Comparison of ENCODE assay signal across 13 cellular contexts in the genomic region with DNA sequence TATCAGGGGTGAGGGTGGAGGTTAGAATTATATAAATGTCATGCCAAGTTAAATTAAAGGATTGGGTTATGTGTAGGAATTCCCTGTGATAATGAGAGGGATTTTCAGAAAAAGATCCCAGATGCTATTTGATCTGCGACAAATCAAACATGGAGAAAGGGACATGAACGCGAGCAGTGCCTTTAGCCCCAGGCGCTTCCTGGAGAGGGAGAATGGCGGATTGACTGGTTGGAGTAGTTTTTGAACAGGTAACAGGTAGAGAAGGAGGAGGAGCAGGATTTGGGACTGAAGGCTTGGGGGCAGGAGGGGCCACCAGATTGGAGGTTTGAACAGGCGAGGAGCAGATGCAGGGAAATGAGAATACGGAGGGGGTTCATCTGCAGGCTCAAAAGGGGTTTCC.
DNase-seq lines count a peak whose midpoint lies in the region; ATAC-seq and TF ChIP-seq lines count a peak whose summit lies in the region.
"Had no signal": no experiment of that assay in that cellular context is flagged by ENCODE, and none has a peak within 500 bp of the region (broad histone marks: within the 10 kb centered on the region; RNA-seq: fewer than 3 reads in every experiment).

No MANE protein-coding gene starts in this region.

- H3K4me1 Mint-ChIP-seq in Calu3 (ENCODE audit: low read depth, unreplicated experiment) (no peaks in the 10 kb centered on the region), endothelial cell (ENCODE audit: unreplicated experiment) (no peaks in the 10 kb centered on the region)
- peaks cover 5% of the 10 kb centered on the region for H3K4me1 Mint-ChIP-seq in activated T-helper 1 cell treated with anti-CD3 and anti-CD28 coated beads, Interleukin-12 subunit alpha, Interleukin-12 subunit beta, Interleukin-2, Interleukin-4 antibody, amounts not matched to agents 30 ng/mL and 10 ng/mL and 1 ng/mL, durations not matched to agents 14 hours and 24 hours and 36 hours (ENCODE audit: low read depth)
- peaks cover 33% of the 10 kb centered on the region for H3K4me1 Mint-ChIP-seq in stimulated activated memory B cell treated with anti-CD40 and anti-IgM and Interleukin-4, amounts not matched to agents 10 μg/mL and 1 μg/mL and 100 μg/mL, for 72 hours

- CTCF ChIA-PET in Calu3 (lab: Charles Lee), result no interaction called here

- ATAC-seq in stimulated activated memory B cell treated with anti-CD40 and anti-IgM and Interleukin-4, amounts not matched to agents 10 μg/mL and 1 μg/mL and 100 μg/mL, for 72 hours, result no peak
- ATAC-seq: CD8-positive, alpha-beta T cell; HCT116 had no signal

- no peak for TF ChIP-seq CTCF in Calu3 (IDR thresholded peaks at IDR 0.05; ENCODE audit: unreplicated experiment)
- no peak for TF ChIP-seq CTCF in endothelial cell (IDR thresholded peaks at IDR 0.05; ENCODE audit: unreplicated experiment)

- H3K27me3 Mint-ChIP-seq in Calu3 (ENCODE audit: unreplicated experiment) (no peaks in the 10 kb centered on the region), endothelial cell (ENCODE audit: unreplicated experiment) (peaks cover 3% of the 10 kb centered on the region)
- H3K27me3 Mint-ChIP-seq in activated T-helper 1 cell treated with anti-CD3 and anti-CD28 coated beads, Interleukin-12 subunit alpha, Interleukin-12 subunit beta, Interleukin-2, Interleukin-4 antibody, amounts not matched to agents 30 ng/mL and 10 ng/mL and 1 ng/mL, durations not matched to agents 14 hours and 24 hours and 36 hours (ENCODE audit: insufficient read depth), result no peaks in the 10 kb centered on the region
- H3K27me3 Mint-ChIP-seq in stimulated activated memory B cell treated with anti-CD40 and anti-IgM and Interleukin-4, amounts not matched to agents 10 μg/mL and 1 μg/mL and 100 μg/mL, for 72 hours, result no peaks in the 10 kb centered on the region
- H3K27me3 Mint-ChIP-seq: B cell had no signal

- no peaks in the 10 kb centered on the region for H3K36me3 Mint-ChIP-seq in Calu3 (ENCODE audit: insufficient read depth, unreplicated experiment)
- H3K36me3 Mint-ChIP-seq in activated T-helper 1 cell treated with anti-CD3 and anti-CD28 coated beads, Interleukin-12 subunit alpha, Interleukin-12 subunit beta, Interleukin-2, Interleukin-4 antibody, amounts not matched to agents 30 ng/mL and 10 ng/mL and 1 ng/mL, durations not matched to agents 14 hours and 24 hours and 36 hours (ENCODE audit: low read depth), result peaks cover 25% of the 10 kb centered on the region
- H3K36me3 Mint-ChIP-seq in endothelial cell (ENCODE audit: low read depth, unreplicated experiment), result peaks cover 34% of the 10 kb centered on the region
- peaks cover 52% of the 10 kb centered on the region for H3K36me3 Mint-ChIP-seq in stimulated activated memory B cell treated with anti-CD40 and anti-IgM and Interleukin-4, amounts not matched to agents 10 μg/mL and 1 μg/mL and 100 μg/mL, for 72 hours

- no TSS peak for BruUV-seq in Calu3 (replicated peaks; lab: Mats Ljungman, UMichigan)

- no peak overlapping the region for H3K4me3 ChIP-seq in H7 (ENCODE audit: insufficient read depth, low read depth, low read length)
- H3K4me3 ChIP-seq: BLaER1 treated with 17β-estradiol and CSF1 and Interleukin-3, amounts not matched to agents 10 nM and 100 nM had no signal

- H3K27ac Mint-ChIP-seq in Calu3 (ENCODE audit: unreplicated experiment) (peak overlapping the region; percentile 20), endothelial cell (ENCODE audit: unreplicated experiment) (no peak overlapping the region)
- peak overlapping the region; percentile 49 for H3K27ac Mint-ChIP-seq in activated T-helper 1 cell treated with anti-CD3 and anti-CD28 coated beads, Interleukin-12 subunit alpha, Interleukin-12 subunit beta, Interleukin-2, Interleukin-4 antibody, amounts not matched to agents 30 ng/mL and 10 ng/mL and 1 ng/mL, durations not matched to agents 14 hours and 24 hours and 36 hours
- H3K27ac Mint-ChIP-seq in stimulated activated memory B cell treated with anti-CD40 and anti-IgM and Interleukin-4, amounts not matched to agents 10 μg/mL and 1 μg/mL and 100 μg/mL, for 72 hours, result peak overlapping the region; percentile 62
- H3K27ac Mint-ChIP-seq: B cell; CD8-positive, alpha-beta T cell; HFFc6 had no signal

- H3K36me3 ChIP-seq in H7 (replicated peaks; ENCODE audit: control insufficient read depth, insufficient read depth, low read length), result no peaks in the 10 kb centered on the region

- DNase-seq in Calu3 (no peak), endothelial cell (ENCODE audit: low spot score) (no peak), anterior cingulate cortex (lab: John Stamatoyannopoulos, UW) (no peak), H7 (no peak)
- no peak for DNase-seq in activated T-helper 1 cell treated with anti-CD3 and anti-CD28 coated beads, Interleukin-12 subunit alpha, Interleukin-12 subunit beta, Interleukin-2, Interleukin-4 antibody, amounts not matched to agents 30 ng/mL and 10 ng/mL and 1 ng/mL, durations not matched to agents 14 hours and 24 hours and 36 hours (ENCODE audit: low spot score)
- no peak for DNase-seq in activated T-cell treated with anti-CD3 and anti-CD28 coated beads, Interleukin-2, amount 50 U/mL, for 1 hour
- DNase-seq: CD8-positive, alpha-beta T cell; GDM1; HFFc6 had no signal

- H3K9me3 Mint-ChIP-seq in Calu3 (ENCODE audit: low read depth, unreplicated experiment) (peaks cover 6% of the 10 kb centered on the region), endothelial cell (ENCODE audit: unreplicated experiment) (no peaks in the 10 kb centered on the region)
- no peaks in the 10 kb centered on the region for H3K9me3 Mint-ChIP-seq in activated T-helper 1 cell treated with anti-CD3 and anti-CD28 coated beads, Interleukin-12 subunit alpha, Interleukin-12 subunit beta, Interleukin-2, Interleukin-4 antibody, amounts not matched to agents 30 ng/mL and 10 ng/mL and 1 ng/mL, durations not matched to agents 14 hours and 24 hours and 36 hours
- peaks cover 2% of the 10 kb centered on the region for H3K9me3 Mint-ChIP-seq in stimulated activated memory B cell treated with anti-CD40 and anti-IgM and Interleukin-4, amounts not matched to agents 10 μg/mL and 1 μg/mL and 100 μg/mL, for 72 hours
- H3K9me3 Mint-ChIP-seq: CD8-positive, alpha-beta T cell had no signal

- H3K27me3 ChIP-seq in H7 (ENCODE audit: control insufficient read depth, insufficient read depth, low read length), result no peaks in the 10 kb centered on the region
- H3K27me3 ChIP-seq: BLaER1 treated with 17β-estradiol and CSF1 and Interleukin-3, amounts not matched to agents 10 nM and 100 nM had no signal

- intact Hi-C loops in Calu3 (cut with micrococcal nuclease; ENCODE audit: unreplicated experiment), result no loop called here
- intact Hi-C loops in activated T-helper 1 cell treated with anti-CD3 and anti-CD28 coated beads, Interleukin-12 subunit alpha, Interleukin-12 subunit beta, Interleukin-2, Interleukin-4 antibody, amounts not matched to agents 30 ng/mL and 10 ng/mL and 1 ng/mL, durations not matched to agents 14 hours and 24 hours and 36 hours (cut with micrococcal nuclease), result no loop called here

- H3K4me3 Mint-ChIP-seq in Calu3 (ENCODE audit: low read depth, unreplicated experiment) (no peak overlapping the region), endothelial cell (ENCODE audit: unreplicated experiment) (peak overlapping the region; percentile 80)
- H3K4me3 Mint-ChIP-seq in activated T-helper 1 cell treated with anti-CD3 and anti-CD28 coated beads, Interleukin-12 subunit alpha, Interleukin-12 subunit beta, Interleukin-2, Interleukin-4 antibody, amounts not matched to agents 30 ng/mL and 10 ng/mL and 1 ng/mL, durations not matched to agents 14 hours and 24 hours and 36 hours, result no peak overlapping the region
- H3K4me3 Mint-ChIP-seq in stimulated activated memory B cell treated with anti-CD40 and anti-IgM and Interleukin-4, amounts not matched to agents 10 μg/mL and 1 μg/mL and 100 μg/mL, for 72 hours, result no peak overlapping the region
- H3K4me3 Mint-ChIP-seq: B cell; CD8-positive, alpha-beta T cell; HFFc6 had no signal
